10 cellular contexts compared by ENCODE assay signal in the genomic region with DNA sequence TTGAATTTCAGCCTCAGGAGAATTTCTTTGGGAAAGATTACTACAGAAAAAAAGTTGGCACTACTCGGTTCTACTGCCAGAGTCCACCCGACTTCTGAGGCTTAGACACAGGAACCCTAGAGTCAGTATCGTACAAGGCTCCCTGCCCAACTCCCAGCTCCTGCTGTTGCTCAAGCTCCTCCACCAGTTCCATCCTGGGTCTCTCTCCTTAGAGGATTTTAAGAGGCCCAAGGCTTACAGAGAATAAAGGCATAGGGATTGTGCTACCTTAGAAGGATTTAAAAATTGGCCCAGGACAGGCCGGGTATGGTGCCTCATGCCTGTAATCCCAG. TPM values are rescaled to one million over a fixed set of nuclear protein-coding genes. Genes with fewer than 3 reads are reported as not detected.
A peak's percentile ranks its signal among the peaks of the same experiment; 100 is the strongest.
DNase-seq lines count a peak whose midpoint lies in the region; ATAC-seq, FAIRE-seq and TF ChIP-seq lines count a peak whose summit lies in the region.
"Had no signal": no experiment of that assay in that cellular context is flagged by ENCODE, and none has a peak within 500 bp of the region (broad histone marks: within the 10 kb centered on the region; RNA-seq: fewer than 3 reads in every experiment).

No MANE protein-coding gene starts in this region.

- no peaks in the 10 kb centered on the region for H3K9me3 Mint-ChIP-seq in WTC11

- FAIRE-seq in RCC 7860 (lab: Jason Lieb, UNC) = no peak

- intact Hi-C loops in sciatic nerve (cut with DNase I) = no loop called here

- no peak overlapping the region for H3K27ac Mint-ChIP-seq in WTC11

- DNase-seq in NB4 (ENCODE audit: low read depth) (peak; percentile 35), coronary artery (ENCODE audit: low spot score) (no peak), sciatic nerve (ENCODE audit: low spot score) (no peak), NCI-H187 treated with DMSO at 0.1 percent for 48 hours (lab: John Stamatoyannopoulos, UW) (no peak), WTC11 (ENCODE audit: low spot score) (no peak), RCC 7860 (ENCODE audit: low spot score) (no peak)
- DNase-seq: T-helper 9 cell had no signal

- H3K4me3 ChIP-seq in NB4 (ENCODE audit: low read depth, low read length) = no peak overlapping the region
- H3K4me3 ChIP-seq in coronary artery = no peak overlapping the region

- POLR2A ChIA-PET in WTC11 (lab: Charles Lee) = interaction anchor here (0.5 to 0.6 kb wide), 2 partner anchors 88 to 279 kb away, joined by 3 read pairs; no protein-coding TSS in a partner anchor

- ATAC-seq in GM18505 (IDR thresholded peaks at IDR 0.05; ENCODE audit: unreplicated experiment) = peak; percentile 5
- peak; percentile 19 for ATAC-seq in sciatic nerve
- no peak for ATAC-seq in HG02970 (IDR thresholded peaks at IDR 0.05; ENCODE audit: low FRiP score, unreplicated experiment)
- no peak for ATAC-seq in WTC11
- ATAC-seq: HCT116 had no signal

- no peak overlapping the region for H3K4me3 Mint-ChIP-seq in WTC11

- CTCF ChIA-PET in WTC11 (lab: Charles Lee) = interaction anchor here (1.3 to 1.9 kb wide), 2 partner anchors 59 to 354 kb away, joined by 3 to 6 read pairs; no protein-coding TSS in a partner anchor

- peaks cover 15% of the 10 kb centered on the region for H3K4me1 Mint-ChIP-seq in WTC11

- peak overlapping the region; percentile 70 to 71 for H3K27ac ChIP-seq in coronary artery

- H3K36me3 Mint-ChIP-seq in WTC11 = no peaks in the 10 kb centered on the region

- TF ChIP-seq CTCF in NB4 (IDR thresholded peaks at IDR 0.05; ENCODE audit: low read depth, low read length) = no peak
- no peak for TF ChIP-seq CTCF in coronary artery (IDR thresholded peaks at IDR 0.05)
- no peak for TF ChIP-seq CTCF in WTC11 (IDR thresholded peaks at IDR 0.05)

- TF ChIP-seq POLR2A in GM18505 (IDR thresholded peaks at IDR 0.05; ENCODE audit: borderline replicate concordance, extremely low read depth, insufficient read depth, insufficient read length) = no peak
- no peak for TF ChIP-seq POLR2A in NB4 (IDR thresholded peaks at IDR 0.05; ENCODE audit: extremely low read depth, insufficient read length)

- H3K27me3 Mint-ChIP-seq in WTC11 (ENCODE audit: low read depth) = no peaks in the 10 kb centered on the region

TF ChIP-seq in WTC11, 78 proteins besides CTCF, POLR2A, EP300 and RAD21 (continues in another document):
- TF ChIP-seq, protein P1, sequence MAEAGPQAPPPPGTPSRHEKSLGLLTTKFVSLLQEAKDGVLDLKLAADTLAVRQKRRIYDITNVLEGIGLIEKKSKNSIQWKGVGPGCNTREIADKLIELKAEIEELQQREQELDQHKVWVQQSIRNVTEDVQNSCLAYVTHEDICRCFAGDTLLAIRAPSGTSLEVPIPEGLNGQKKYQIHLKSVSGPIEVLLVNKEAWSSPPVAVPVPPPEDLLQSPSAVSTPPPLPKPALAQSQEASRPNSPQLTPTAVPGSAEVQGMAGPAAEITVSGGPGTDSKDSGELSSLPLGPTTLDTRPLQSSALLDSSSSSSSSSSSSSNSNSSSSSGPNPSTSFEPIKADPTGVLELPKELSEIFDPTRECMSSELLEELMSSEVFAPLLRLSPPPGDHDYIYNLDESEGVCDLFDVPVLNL (CRISPR knock-in tag; IDR thresholded peaks at IDR 0.05; ENCODE audit: borderline replicate concordance, low read depth) = no peak
- TF ChIP-seq, protein P2, sequence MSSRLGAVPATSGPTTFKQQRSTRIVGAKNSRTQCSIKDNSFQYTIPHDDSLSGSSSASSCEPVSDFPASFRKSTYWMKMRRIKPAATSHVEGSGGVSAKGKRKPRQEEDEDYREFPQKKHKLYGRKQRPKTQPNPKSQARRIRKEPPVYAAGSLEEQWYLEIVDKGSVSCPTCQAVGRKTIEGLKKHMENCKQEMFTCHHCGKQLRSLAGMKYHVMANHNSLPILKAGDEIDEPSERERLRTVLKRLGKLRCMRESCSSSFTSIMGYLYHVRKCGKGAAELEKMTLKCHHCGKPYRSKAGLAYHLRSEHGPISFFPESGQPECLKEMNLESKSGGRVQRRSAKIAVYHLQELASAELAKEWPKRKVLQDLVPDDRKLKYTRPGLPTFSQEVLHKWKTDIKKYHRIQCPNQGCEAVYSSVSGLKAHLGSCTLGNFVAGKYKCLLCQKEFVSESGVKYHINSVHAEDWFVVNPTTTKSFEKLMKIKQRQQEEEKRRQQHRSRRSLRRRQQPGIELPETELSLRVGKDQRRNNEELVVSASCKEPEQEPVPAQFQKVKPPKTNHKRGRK (CRISPR knock-in tag; IDR thresholded peaks at IDR 0.05; ENCODE audit: borderline replicate concordance) = no peak
- TF ChIP-seq ZNF263 (CRISPR knock-in tag; IDR thresholded peaks at IDR 0.05; ENCODE audit: low read depth) (no peak), TP53 (CRISPR knock-in tag; IDR thresholded peaks at IDR 0.05) (no peak), ZNF138 (CRISPR knock-in tag; conservative IDR thresholded peaks at IDR 0.05) (no peak), OVOL2 (CRISPR knock-in tag; IDR thresholded peaks at IDR 0.05; ENCODE audit: borderline replicate concordance) (no peak), JUN (CRISPR knock-in tag; IDR thresholded peaks at IDR 0.05) (no peak), FOXJ3 (CRISPR knock-in tag; IDR thresholded peaks at IDR 0.05; ENCODE audit: borderline replicate concordance) (no peak), EMX1 (CRISPR knock-in tag; IDR thresholded peaks at IDR 0.05) (no peak), ESRRA (CRISPR knock-in tag; IDR thresholded peaks at IDR 0.05; ENCODE audit: borderline replicate concordance) (no peak), JAZF1 (CRISPR knock-in tag; IDR thresholded peaks at IDR 0.05) (no peak), PRRX2 (CRISPR knock-in tag; IDR thresholded peaks at IDR 0.05) (no peak), ZNF317 (CRISPR knock-in tag; IDR thresholded peaks at IDR 0.05; ENCODE audit: borderline replicate concordance, low read depth) (no peak)
- TF ChIP-seq, protein P3, sequence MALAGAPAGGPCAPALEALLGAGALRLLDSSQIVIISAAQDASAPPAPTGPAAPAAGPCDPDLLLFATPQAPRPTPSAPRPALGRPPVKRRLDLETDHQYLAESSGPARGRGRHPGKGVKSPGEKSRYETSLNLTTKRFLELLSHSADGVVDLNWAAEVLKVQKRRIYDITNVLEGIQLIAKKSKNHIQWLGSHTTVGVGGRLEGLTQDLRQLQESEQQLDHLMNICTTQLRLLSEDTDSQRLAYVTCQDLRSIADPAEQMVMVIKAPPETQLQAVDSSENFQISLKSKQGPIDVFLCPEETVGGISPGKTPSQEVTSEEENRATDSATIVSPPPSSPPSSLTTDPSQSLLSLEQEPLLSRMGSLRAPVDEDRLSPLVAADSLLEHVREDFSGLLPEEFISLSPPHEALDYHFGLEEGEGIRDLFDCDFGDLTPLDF (CRISPR knock-in tag; IDR thresholded peaks at IDR 0.05) = no peak
- TF ChIP-seq, protein P4, sequence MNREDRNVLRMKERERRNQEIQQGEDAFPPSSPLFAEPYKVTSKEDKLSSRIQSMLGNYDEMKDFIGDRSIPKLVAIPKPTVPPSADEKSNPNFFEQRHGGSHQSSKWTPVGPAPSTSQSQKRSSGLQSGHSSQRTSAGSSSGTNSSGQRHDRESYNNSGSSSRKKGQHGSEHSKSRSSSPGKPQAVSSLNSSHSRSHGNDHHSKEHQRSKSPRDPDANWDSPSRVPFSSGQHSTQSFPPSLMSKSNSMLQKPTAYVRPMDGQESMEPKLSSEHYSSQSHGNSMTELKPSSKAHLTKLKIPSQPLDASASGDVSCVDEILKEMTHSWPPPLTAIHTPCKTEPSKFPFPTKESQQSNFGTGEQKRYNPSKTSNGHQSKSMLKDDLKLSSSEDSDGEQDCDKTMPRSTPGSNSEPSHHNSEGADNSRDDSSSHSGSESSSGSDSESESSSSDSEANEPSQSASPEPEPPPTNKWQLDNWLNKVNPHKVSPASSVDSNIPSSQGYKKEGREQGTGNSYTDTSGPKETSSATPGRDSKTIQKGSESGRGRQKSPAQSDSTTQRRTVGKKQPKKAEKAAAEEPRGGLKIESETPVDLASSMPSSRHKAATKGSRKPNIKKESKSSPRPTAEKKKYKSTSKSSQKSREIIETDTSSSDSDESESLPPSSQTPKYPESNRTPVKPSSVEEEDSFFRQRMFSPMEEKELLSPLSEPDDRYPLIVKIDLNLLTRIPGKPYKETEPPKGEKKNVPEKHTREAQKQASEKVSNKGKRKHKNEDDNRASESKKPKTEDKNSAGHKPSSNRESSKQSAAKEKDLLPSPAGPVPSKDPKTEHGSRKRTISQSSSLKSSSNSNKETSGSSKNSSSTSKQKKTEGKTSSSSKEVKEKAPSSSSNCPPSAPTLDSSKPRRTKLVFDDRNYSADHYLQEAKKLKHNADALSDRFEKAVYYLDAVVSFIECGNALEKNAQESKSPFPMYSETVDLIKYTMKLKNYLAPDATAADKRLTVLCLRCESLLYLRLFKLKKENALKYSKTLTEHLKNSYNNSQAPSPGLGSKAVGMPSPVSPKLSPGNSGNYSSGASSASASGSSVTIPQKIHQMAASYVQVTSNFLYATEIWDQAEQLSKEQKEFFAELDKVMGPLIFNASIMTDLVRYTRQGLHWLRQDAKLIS (CRISPR knock-in tag; IDR thresholded peaks at IDR 0.05; ENCODE audit: borderline replicate concordance) = no peak
- TF ChIP-seq, protein P5, sequence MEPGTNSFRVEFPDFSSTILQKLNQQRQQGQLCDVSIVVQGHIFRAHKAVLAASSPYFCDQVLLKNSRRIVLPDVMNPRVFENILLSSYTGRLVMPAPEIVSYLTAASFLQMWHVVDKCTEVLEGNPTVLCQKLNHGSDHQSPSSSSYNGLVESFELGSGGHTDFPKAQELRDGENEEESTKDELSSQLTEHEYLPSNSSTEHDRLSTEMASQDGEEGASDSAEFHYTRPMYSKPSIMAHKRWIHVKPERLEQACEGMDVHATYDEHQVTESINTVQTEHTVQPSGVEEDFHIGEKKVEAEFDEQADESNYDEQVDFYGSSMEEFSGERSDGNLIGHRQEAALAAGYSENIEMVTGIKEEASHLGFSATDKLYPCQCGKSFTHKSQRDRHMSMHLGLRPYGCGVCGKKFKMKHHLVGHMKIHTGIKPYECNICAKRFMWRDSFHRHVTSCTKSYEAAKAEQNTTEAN (CRISPR knock-in tag; IDR thresholded peaks at IDR 0.05) = no peak
- TF ChIP-seq, protein P6, sequence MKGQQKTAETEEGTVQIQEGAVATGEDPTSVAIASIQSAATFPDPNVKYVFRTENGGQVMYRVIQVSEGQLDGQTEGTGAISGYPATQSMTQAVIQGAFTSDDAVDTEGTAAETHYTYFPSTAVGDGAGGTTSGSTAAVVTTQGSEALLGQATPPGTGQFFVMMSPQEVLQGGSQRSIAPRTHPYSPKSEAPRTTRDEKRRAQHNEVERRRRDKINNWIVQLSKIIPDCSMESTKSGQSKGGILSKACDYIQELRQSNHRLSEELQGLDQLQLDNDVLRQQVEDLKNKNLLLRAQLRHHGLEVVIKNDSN (CRISPR knock-in tag; IDR thresholded peaks at IDR 0.05) = no peak
- TF ChIP-seq, protein P7, sequence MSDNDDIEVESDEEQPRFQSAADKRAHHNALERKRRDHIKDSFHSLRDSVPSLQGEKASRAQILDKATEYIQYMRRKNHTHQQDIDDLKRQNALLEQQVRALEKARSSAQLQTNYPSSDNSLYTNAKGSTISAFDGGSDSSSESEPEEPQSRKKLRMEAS (CRISPR knock-in tag; IDR thresholded peaks at IDR 0.05) = no peak

RNA-seq across cellular contexts. Expression of a gene that starts 29.0 kb away (rescaled TPM):
- 131 TPM for total RNA-seq in sciatic nerve
- total RNA-seq in WTC11 (2021) = 24.9 to 29.7 TPM (median 27.8 TPM) in 3 replicates

Comparison
In these comparisons a context has a peak if more than half of its experiments do, and no peak if none do; other contexts are left out.
1. ATAC-seq: peak in GM18505 (single experiment) and sciatic nerve (single experiment); none in HG02970 (single experiment) and WTC11 (single experiment).